10 cellular contexts compared by ENCODE assay signal in the genomic region with DNA sequence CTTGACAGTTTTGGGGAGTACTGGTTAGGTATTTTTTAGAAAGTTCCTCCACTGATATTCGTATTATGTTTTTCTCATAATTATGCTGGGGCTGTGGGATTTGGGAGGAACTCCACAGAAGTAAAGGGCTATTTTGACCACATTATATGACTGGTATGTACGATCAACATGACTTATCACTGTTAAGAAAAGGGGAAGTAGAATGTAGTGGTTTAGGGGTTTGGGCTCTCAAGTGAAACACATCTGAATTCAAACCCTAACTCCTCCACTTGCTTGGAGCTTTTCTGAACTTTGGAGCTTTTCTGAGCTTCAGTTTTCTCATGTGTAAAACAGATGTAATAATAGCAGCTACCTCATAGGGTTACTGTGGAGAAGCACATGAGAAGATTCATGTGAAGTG.
DNase-seq lines count a peak whose midpoint lies in the region; ATAC-seq and TF ChIP-seq lines count a peak whose summit lies in the region.
"Had no signal": no experiment of that assay in that cellular context is flagged by ENCODE, and none has a peak within 500 bp of the region (broad histone marks: within the 10 kb centered on the region; RNA-seq: fewer than 3 reads in every experiment).

No MANE protein-coding gene starts in this region.

- H3K27ac ChIP-seq in CD4-positive, alpha-beta T cell (ENCODE audit: low read depth, low read length) = no peak overlapping the region
- no peak overlapping the region for H3K27ac ChIP-seq in caudate nucleus (ENCODE audit: low read depth, low read length)

- no peak overlapping the region for H3K27ac Mint-ChIP-seq in CD4-positive, alpha-beta T cell
- H3K27ac Mint-ChIP-seq: activated naive CD8-positive, alpha-beta T cell had no signal

- POLR2A ChIA-PET in CD4-positive, alpha-beta T cell (lab: Charles Lee) = no interaction called here

- no peaks in the 10 kb centered on the region for H3K27me3 ChIP-seq in CD4-positive, alpha-beta T cell (ENCODE audit: control insufficient read depth, insufficient read depth, low read length)

- H3K4me3 Mint-ChIP-seq in CD4-positive, alpha-beta T cell = no peak overlapping the region
- H3K4me3 Mint-ChIP-seq: activated naive CD8-positive, alpha-beta T cell had no signal

- DNase-seq in OCI-M1 (lab: John Stamatoyannopoulos, UW) (peak; percentile 89), NCI-H526 treated with DMSO at 0.1 percent for 48 hours (lab: John Stamatoyannopoulos, UW) (no peak), left cardiac atrium (no peak), caudate nucleus (lab: John Stamatoyannopoulos, UW) (no peak)
- no peak for DNase-seq in CD4-positive, alpha-beta T cell
- DNase-seq: T1000 had no signal

- CTCF ChIA-PET in CD4-positive, alpha-beta T cell (lab: Charles Lee) = no interaction called here

- no peaks in the 10 kb centered on the region for H3K4me1 Mint-ChIP-seq in CD4-positive, alpha-beta T cell (ENCODE audit: low read depth)

- ATAC-seq in GM18498 (IDR thresholded peaks at IDR 0.05; ENCODE audit: unreplicated experiment) = peak; percentile 99
- ATAC-seq in GM21381 (IDR thresholded peaks at IDR 0.05; ENCODE audit: unreplicated experiment) = peak; percentile 99
- peak; percentile 99 for ATAC-seq in HG03103 (IDR thresholded peaks at IDR 0.05; ENCODE audit: low read depth, unreplicated experiment)
- no peak for ATAC-seq in CD4-positive, alpha-beta T cell (ENCODE audit: poor library complexity)
- no peak for ATAC-seq in left cardiac atrium

- no peaks in the 10 kb centered on the region for H3K9me3 Mint-ChIP-seq in CD4-positive, alpha-beta T cell

- no peaks in the 10 kb centered on the region for H3K27me3 Mint-ChIP-seq in CD4-positive, alpha-beta T cell
- H3K27me3 Mint-ChIP-seq: activated naive CD8-positive, alpha-beta T cell had no signal

- no peaks in the 10 kb centered on the region for H3K9me3 ChIP-seq in CD4-positive, alpha-beta T cell (ENCODE audit: control insufficient read depth, low read length)

- H3K36me3 Mint-ChIP-seq in CD4-positive, alpha-beta T cell (ENCODE audit: low read depth) = no peaks in the 10 kb centered on the region
- H3K36me3 Mint-ChIP-seq: activated naive CD8-positive, alpha-beta T cell had no signal

- no peak for TF ChIP-seq CTCF in CD4-positive, alpha-beta T cell (IDR thresholded peaks at IDR 0.05)

- intact Hi-C loops in CD4-positive, alpha-beta T cell (cut with DNase I, micrococcal nuclease) = no loop called here
- intact Hi-C loops in left cardiac atrium (cut with DNase I) = no loop called here

Comparison
In these comparisons a context has a peak if more than half of its experiments do, and no peak if none do; other contexts are left out.
1. ATAC-seq: peak in GM18498 (single experiment), GM21381 (single experiment) and HG03103 (single experiment); none in CD4-positive, alpha-beta T cell (single experiment) and left cardiac atrium (0 of 2).